In genomic region chr14:102764220-102764671, GRCh38 we compare ENCODE assay signal across 13 cellular contexts. TPM values are rescaled to one million over a fixed set of nuclear protein-coding genes. Genes with fewer than 3 reads are reported as not detected.
DNase-seq lines count a peak whose midpoint lies in the region; ATAC-seq and TF ChIP-seq lines count a peak whose summit lies in the region.
"Had no signal": no experiment of that assay in that cellular context is flagged by ENCODE, and none has a peak within 500 bp of the region (broad histone marks: within the 10 kb centered on the region; RNA-seq: fewer than 3 reads in every experiment).

No MANE protein-coding gene starts in this region.

- no peaks in the 10 kb centered on the region for H3K36me3 Mint-ChIP-seq in Calu3 (ENCODE audit: insufficient read depth, unreplicated experiment)
- H3K36me3 Mint-ChIP-seq in T-helper 2 cell treated with Interferon-gamma antibody and Interleukin-4, amounts not matched to agents 5 μg/mL and 100 μg/mL, for 36 hours (ENCODE audit: low read depth): no peaks in the 10 kb centered on the region

- no peaks in the 10 kb centered on the region for H3K9me3 ChIP-seq in prostate gland
- H3K9me3 ChIP-seq: gastroesophageal sphincter, Peyer's patch had no signal

- no peak for TF ChIP-seq CTCF in Calu3 (IDR thresholded peaks at IDR 0.05; ENCODE audit: unreplicated experiment)
- TF ChIP-seq CTCF in prostate gland (IDR thresholded peaks at IDR 0.05): no peak

- no peaks in the 10 kb centered on the region for H3K36me3 ChIP-seq in prostate gland
- H3K36me3 ChIP-seq: gastroesophageal sphincter, Peyer's patch had no signal

- no TSS peak for BruUV-seq in Calu3 (replicated peaks; lab: Mats Ljungman, UMichigan)

- H3K27me3 ChIP-seq in prostate gland (replicated peaks; ENCODE audit: insufficient read depth): no peaks in the 10 kb centered on the region
- H3K27me3 ChIP-seq: Peyer's patch had no signal

- H3K27ac Mint-ChIP-seq in Calu3 (ENCODE audit: unreplicated experiment): no peak overlapping the region
- H3K27ac Mint-ChIP-seq in T-helper 2 cell treated with Interferon-gamma antibody and Interleukin-4, amounts not matched to agents 5 μg/mL and 100 μg/mL, for 36 hours: no peak overlapping the region

- H3K4me3 Mint-ChIP-seq in Calu3 (ENCODE audit: low read depth, unreplicated experiment): no peak overlapping the region
- no peak overlapping the region for H3K4me3 Mint-ChIP-seq in T-helper 2 cell treated with Interferon-gamma antibody and Interleukin-4, amounts not matched to agents 5 μg/mL and 100 μg/mL, for 36 hours

- TF ChIP-seq POLR2A in prostate gland (IDR thresholded peaks at IDR 0.05): no peak

- peaks cover 27% of the 10 kb centered on the region for H3K27me3 Mint-ChIP-seq in Calu3 (ENCODE audit: unreplicated experiment)
- no peaks in the 10 kb centered on the region for H3K27me3 Mint-ChIP-seq in T-helper 2 cell treated with Interferon-gamma antibody and Interleukin-4, amounts not matched to agents 5 μg/mL and 100 μg/mL, for 36 hours (ENCODE audit: low read depth)

- H3K4me1 Mint-ChIP-seq in Calu3 (ENCODE audit: low read depth, unreplicated experiment): no peaks in the 10 kb centered on the region
- peaks cover 4% of the 10 kb centered on the region for H3K4me1 Mint-ChIP-seq in T-helper 2 cell treated with Interferon-gamma antibody and Interleukin-4, amounts not matched to agents 5 μg/mL and 100 μg/mL, for 36 hours (ENCODE audit: low read depth)

- WGBS in prostate gland: 65% methylated on average over 11 of the region's 11 CpGs

- ATAC-seq in GM19043 (IDR thresholded peaks at IDR 0.05; ENCODE audit: low read depth, unreplicated experiment) (peak; percentile 65), HG02588 (IDR thresholded peaks at IDR 0.05; ENCODE audit: unreplicated experiment) (peak; percentile 62), HG03442 (IDR thresholded peaks at IDR 0.05; ENCODE audit: unreplicated experiment) (peak; percentile 52)
- ATAC-seq: gastroesophageal sphincter had no signal

- H3K4me3 ChIP-seq in prostate gland: no peak overlapping the region
- H3K4me3 ChIP-seq: coronary artery, gastroesophageal sphincter, Peyer's patch had no signal

- H3K4me1 ChIP-seq in prostate gland (replicated peaks): no peaks in the 10 kb centered on the region

- no peak overlapping the region for H3K27ac ChIP-seq in prostate gland
- H3K27ac ChIP-seq: coronary artery, gastroesophageal sphincter, Peyer's patch had no signal

- intact Hi-C loops in Calu3 (cut with micrococcal nuclease; ENCODE audit: unreplicated experiment) (no loop called here), prostate gland (cut with DNase I) (no loop called here)

- H3K9me3 Mint-ChIP-seq in Calu3 (ENCODE audit: low read depth, unreplicated experiment): no peaks in the 10 kb centered on the region
- no peaks in the 10 kb centered on the region for H3K9me3 Mint-ChIP-seq in T-helper 2 cell treated with Interferon-gamma antibody and Interleukin-4, amounts not matched to agents 5 μg/mL and 100 μg/mL, for 36 hours

- DNase-seq in DMS79 treated with DMSO at 0.1 percent for 48 hours (lab: John Stamatoyannopoulos, UW) (peak; percentile 54), HK-2 (ENCODE audit: unreplicated experiment) (no peak), Calu3 (no peak), prostate gland (ENCODE audit: low spot score) (no peak)
- DNase-seq in T-helper 2 cell treated with Interferon-gamma antibody and Interleukin-4, amounts not matched to agents 5 μg/mL and 100 μg/mL, for 36 hours (ENCODE audit: low spot score): no peak
- DNase-seq: mesenchymal stem cell, Peyer's patch, retina had no signal

- CTCF ChIA-PET in Calu3 (lab: Charles Lee): no interaction called here

RNA-seq across cellular contexts. Expression of gene TRAF3, which starts 13.0 kb away (rescaled TPM):
- total RNA-seq in Calu3 (2022) (24.2 and 24.8 TPM in 2 replicates), prostate gland (10 to 100 TPM in 1 of 2 donors, 1 to 10 TPM in 1; 8.3 to 22.0 TPM)
